In genomic region chr9:26974927-26975326, GRCh38 we compare ENCODE assay signal across 18 cellular contexts. TPM values are rescaled to one million over a fixed set of nuclear protein-coding genes. Genes with fewer than 3 reads are reported as not detected.
DNase-seq lines count a peak whose midpoint lies in the region; ATAC-seq and TF ChIP-seq lines count a peak whose summit lies in the region.
"Had no signal": no experiment of that assay in that cellular context is flagged by ENCODE, and none has a peak within 500 bp of the region (broad histone marks: within the 10 kb centered on the region; RNA-seq: fewer than 3 reads in every experiment).

No MANE protein-coding gene starts in this region.

- peaks cover 2% of the 10 kb centered on the region for H3K36me3 ChIP-seq in mammary epithelial cell (ENCODE audit: insufficient read depth, low read length)
- no peaks in the 10 kb centered on the region for H3K36me3 ChIP-seq in iPS-18a (ENCODE audit: control insufficient read depth, low read depth, low read length)
- peaks cover 0 to 29% (median 9%) of the 10 kb centered on the region in 4 donors for H3K36me3 ChIP-seq in stomach
- H3K36me3 ChIP-seq: BE2C had no signal

- H3K27ac Mint-ChIP-seq in MCF 10A (ENCODE audit: low read depth, unreplicated experiment) (peak overlapping the region; percentile 94), neural crest cell (ENCODE audit: unreplicated experiment) (peak overlapping the region; percentile 88)
- peak overlapping the region; percentile 85 for H3K27ac Mint-ChIP-seq in stimulated activated naive B cell treated with anti-CD40 and anti-IgM and Interleukin-4, amounts not matched to agents 10 μg/mL and 1 μg/mL and 100 μg/mL, for 72 hours

- H3K27me3 ChIP-seq in mammary epithelial cell (ENCODE audit: insufficient read depth, low read length), result no peaks in the 10 kb centered on the region
- H3K27me3 ChIP-seq in iPS-18a (ENCODE audit: control insufficient read depth, insufficient read depth, low read length), result no peaks in the 10 kb centered on the region
- H3K27me3 ChIP-seq in stomach, result no peaks in the 10 kb centered on the region
- H3K27me3 ChIP-seq: BE2C had no signal

- H3K4me3 Mint-ChIP-seq in MCF 10A (ENCODE audit: unreplicated experiment) (no peak overlapping the region), neural crest cell (no peak overlapping the region)
- no peak overlapping the region for H3K4me3 Mint-ChIP-seq in stimulated activated naive B cell treated with anti-CD40 and anti-IgM and Interleukin-4, amounts not matched to agents 10 μg/mL and 1 μg/mL and 100 μg/mL, for 72 hours
- H3K4me3 Mint-ChIP-seq: CD4-positive, alpha-beta memory T cell had no signal

- H3K4me2 ChIP-seq in mammary epithelial cell (ENCODE audit: insufficient read depth, low read depth, low read length), result no peak overlapping the region
- H3K4me2 ChIP-seq: PC-9 had no signal

- H3K4me1 Mint-ChIP-seq in MCF 10A (ENCODE audit: insufficient read depth, unreplicated experiment) (peaks cover 13% of the 10 kb centered on the region), neural crest cell (peaks cover 15% of the 10 kb centered on the region)
- H3K4me1 Mint-ChIP-seq in stimulated activated naive B cell treated with anti-CD40 and anti-IgM and Interleukin-4, amounts not matched to agents 10 μg/mL and 1 μg/mL and 100 μg/mL, for 72 hours, result no peaks in the 10 kb centered on the region
- H3K4me1 Mint-ChIP-seq: CD4-positive, alpha-beta memory T cell had no signal

- TF ChIP-seq POLR2A in stomach (IDR thresholded peaks at IDR 0.05), result no peak

- intact Hi-C loops in MCF 10A (cut with micrococcal nuclease), result loop anchor here (2.0 to 5.0 kb wide), 2 partner anchors 82 to 233 kb away; partner anchors contain the start of gene CAAP1
- intact Hi-C loops in mammary epithelial cell (cut with micrococcal nuclease), result loop anchor here (5.0 to 10.0 kb wide), 2 partner anchors 230 to 233 kb away; no protein-coding TSS in a partner anchor
- intact Hi-C loops in stomach (cut with DNase I; ENCODE audit: low total_unique reads), result loop anchor here (5.0 kb wide), 1 partner anchor 233 kb away; no protein-coding TSS in a partner anchor

- H3K4me1 ChIP-seq in mammary epithelial cell (ENCODE audit: insufficient read depth, low read length), result peaks cover 11% of the 10 kb centered on the region
- peaks cover 26% of the 10 kb centered on the region for H3K4me1 ChIP-seq in iPS-18a (ENCODE audit: control insufficient read depth, low read depth, low read length)
- H3K4me1 ChIP-seq in stomach, result peaks cover 0 to 9% (median 0%) of the 10 kb centered on the region in 4 donors
- H3K4me1 ChIP-seq: BE2C had no signal

- H4K20me1 ChIP-seq in mammary epithelial cell (ENCODE audit: insufficient read depth, low read length), result no peaks in the 10 kb centered on the region

- BruUV-seq in MCF 10A (replicated peaks; lab: Mats Ljungman, UMichigan) (no TSS peak), mammary epithelial cell (replicated peaks; lab: Mats Ljungman, UMichigan) (no TSS peak)

- dilution Hi-C loops in mammary epithelial cell (cut with HindIII; ENCODE audit: low sequenced_read_pairs), result no loop called here

- H3K4me3 ChIP-seq in mammary epithelial cell (replicated peaks in 1 of 3; ENCODE audit: insufficient read depth in 1 of 3, low read depth in 2 of 3, low read length in 3 of 3), result no peak overlapping the region
- H3K4me3 ChIP-seq in iPS-18a (ENCODE audit: low read length), result no peak overlapping the region
- H3K4me3 ChIP-seq in stomach, result no peak overlapping the region
- H3K4me3 ChIP-seq: PC-9 had no signal

- H3K9ac ChIP-seq in mammary epithelial cell (ENCODE audit: insufficient read depth, low read length) (no peak overlapping the region), iPS-18a (ENCODE audit: low read length) (peak overlapping the region; percentile 57)

- 96% methylated on average over 4 of the region's 4 CpGs for WGBS in mammary epithelial cell (ENCODE audit: low coverage, missing lambda C conversion rate)
- WGBS in stomach, 5 donors, result 74 to 95% (median 88%) methylated on average over 4 of the region's 4 CpGs

- H3K27me3 Mint-ChIP-seq in MCF 10A (ENCODE audit: insufficient read depth, unreplicated experiment) (no peaks in the 10 kb centered on the region), neural crest cell (ENCODE audit: low read depth) (no peaks in the 10 kb centered on the region)
- no peaks in the 10 kb centered on the region for H3K27me3 Mint-ChIP-seq in stimulated activated naive B cell treated with anti-CD40 and anti-IgM and Interleukin-4, amounts not matched to agents 10 μg/mL and 1 μg/mL and 100 μg/mL, for 72 hours
- H3K27me3 Mint-ChIP-seq: CD4-positive, alpha-beta memory T cell had no signal

- no peaks in the 10 kb centered on the region for H3K9me3 ChIP-seq in mammary epithelial cell (replicated peaks; ENCODE audit: insufficient read depth, low read length)
- H3K9me3 ChIP-seq in iPS-18a (ENCODE audit: control insufficient read depth, low read depth, low read length), result no peaks in the 10 kb centered on the region
- no peaks in the 10 kb centered on the region for H3K9me3 ChIP-seq in stomach
- H3K9me3 ChIP-seq: BE2C had no signal

- ATAC-seq in stimulated activated naive B cell treated with anti-CD40 and anti-IgM and Interleukin-4, amounts not matched to agents 10 μg/mL and 1 μg/mL and 100 μg/mL, for 72 hours (replicated peaks), result no peak
- ATAC-seq in GM21423 (IDR thresholded peaks at IDR 0.05; ENCODE audit: unreplicated experiment), result no peak

- H2AFZ ChIP-seq in mammary epithelial cell (ENCODE audit: low read depth, low read length), result no peak overlapping the region
- H2AFZ ChIP-seq: PC-9 had no signal

- H3K9me3 Mint-ChIP-seq in MCF 10A (ENCODE audit: unreplicated experiment) (no peaks in the 10 kb centered on the region), neural crest cell (no peaks in the 10 kb centered on the region)
- peaks cover 0 to 1% of the 10 kb centered on the region in 2 donors for H3K9me3 Mint-ChIP-seq in stimulated activated naive B cell treated with anti-CD40 and anti-IgM and Interleukin-4, amounts not matched to agents 10 μg/mL and 1 μg/mL and 100 μg/mL, for 72 hours

- TF ChIP-seq EP300 in stomach (IDR thresholded peaks at IDR 0.05), result no peak

- TF ChIP-seq CTCF in MCF 10A (IDR thresholded peaks at IDR 0.05; ENCODE audit: unreplicated experiment), result no peak
- TF ChIP-seq CTCF in mammary epithelial cell (conservative IDR thresholded peaks at IDR 0.05 in 1 of 2, IDR thresholded peaks at IDR 0.05 in 1 of 2; ENCODE audit: extremely low read depth in 1 of 2, insufficient read depth in 1 of 2, low read depth in 1 of 2, low read length in 2 of 2), result no peak
- no peak for TF ChIP-seq CTCF in neural crest cell (conservative IDR thresholded peaks at IDR 0.05)
- TF ChIP-seq CTCF in stomach (IDR thresholded peaks at IDR 0.05), result no peak

- H3K36me3 Mint-ChIP-seq in MCF 10A (ENCODE audit: insufficient read depth, unreplicated experiment) (peaks cover 29% of the 10 kb centered on the region), neural crest cell (ENCODE audit: low read depth) (peaks cover 10% of the 10 kb centered on the region)
- H3K36me3 Mint-ChIP-seq in stimulated activated naive B cell treated with anti-CD40 and anti-IgM and Interleukin-4, amounts not matched to agents 10 μg/mL and 1 μg/mL and 100 μg/mL, for 72 hours, result peaks cover 3 to 14% of the 10 kb centered on the region in 2 donors

- no peak for DNase-seq in MCF 10A (ENCODE audit: unreplicated experiment)
- no peak for DNase-seq in mammary epithelial cell
- DNase-seq in neural crest cell (ENCODE audit: low read depth, low spot score), result no peak
- no peak for DNase-seq in stimulated activated naive B cell treated with anti-CD40 and anti-IgM and Interleukin-4, amounts not matched to agents 10 μg/mL and 1 μg/mL and 100 μg/mL, for 72 hours
- DNase-seq in stomach, result no peak
- DNase-seq in activated T-cell treated with anti-CD3 and anti-CD28 coated beads, Interleukin-2, amount 50 U/mL, for 1 hour, result no peak
- DNase-seq: DMS79, NCI-H510A treated with DMSO at 0.1 percent for 48 hours had no signal

- peaks cover 5% of the 10 kb centered on the region for H3K79me2 ChIP-seq in mammary epithelial cell (ENCODE audit: insufficient read depth, low read length)

- CTCF ChIA-PET in MCF 10A (lab: Yijun Ruan, JAX), result interaction anchor here (0.8 to 1.6 kb wide), 3 partner anchors 20 to 641 kb away, joined by 3 to 9 read pairs (median 4); partner anchors contain the start of genes IFT74 and PLAA
- CTCF ChIA-PET in mammary epithelial cell (lab: Charles Lee; ENCODE audit: low non-redundant PET), result no interaction called here

- POLR2A ChIA-PET in MCF 10A (lab: Yijun Ruan, JAX), result interaction anchor here (0.7 to 1.6 kb wide), 3 partner anchors 19 to 56 kb away, joined by 3 to 10 read pairs (median 5); partner anchors contain the start of gene IFT74

- H3K27ac ChIP-seq in mammary epithelial cell (ENCODE audit: insufficient read depth, low read depth, low read length) (no peak overlapping the region), iPS-18a (ENCODE audit: low read length) (peak overlapping the region; percentile 14), stomach (no peak overlapping the region)
- H3K27ac ChIP-seq: 22Rv1, PC-9 had no signal

- in situ Hi-C loops in mammary epithelial cell (cut with MboI; ENCODE audit: low sequenced_read_pairs in 2 of 2), result loop anchor here in 1 of 2 donors (25.0 kb wide), 1 partner anchor 88 kb away; the partner anchor contains the start of gene CAAP1

RNA-seq across cellular contexts. Expression of gene IFT74, which starts 18.7 kb away (rescaled TPM):
- 28.7 and 31.5 TPM in 2 replicates for total RNA-seq in MCF 10A (2022)
- 10 to 100 TPM; 12.3 to 19.2 TPM for total RNA-seq in mammary epithelial cell
- polyA plus RNA-seq in mammary epithelial cell, result 6.5 TPM
- 36.4 TPM for polyA minus RNA-seq in mammary epithelial cell
- 19.0 and 20.6 TPM in 2 replicates for total RNA-seq in neural crest cell
- 10 to 100 TPM in 4 of 5 donors, 1 to 10 TPM in 1; 2.0 to 68.3 (median 12.1) TPM for total RNA-seq in stomach
- polyA plus RNA-seq in stomach, result 1 to 10 TPM; 4.5 to 6.7 (median 4.7) TPM

RNA-seq across cellular contexts. Expression of gene PLAA, which starts 27.9 kb away (rescaled TPM):
- total RNA-seq in MCF 10A (2022) (29.6 and 36.7 TPM in 2 replicates), mammary epithelial cell (10 to 100 TPM; 34.1 to 39.7 TPM), neural crest cell (44.0 and 50.5 TPM in 2 replicates), stomach (10 to 100 TPM in 3 of 5 donors, 1 to 10 TPM in 1, under 1 TPM in 1; 0.58 to 71.0 (median 31.7) TPM)
- polyA plus RNA-seq in mammary epithelial cell (16.9 TPM), stomach (10 to 100 TPM in 1 of 3 donors, 1 to 10 TPM in 2; 7.8 to 11.5 (median 9.1) TPM)
- 32.9 TPM for polyA minus RNA-seq in mammary epithelial cell

RNA-seq across cellular contexts. Expression of gene LRRC19, which starts 30.5 kb away (rescaled TPM):
- total RNA-seq in MCF 10A (2022), result not detected in 2 replicates
- total RNA-seq in mammary epithelial cell, result not detected
- not detected for polyA plus RNA-seq in mammary epithelial cell
- polyA minus RNA-seq in mammary epithelial cell, result not detected
- total RNA-seq in neural crest cell, result not detected in 2 replicates
- 1 to 10 TPM in 2 of 5 donors, not detected in 3; 3.7 to 4.3 TPM for total RNA-seq in stomach
- not detected for polyA plus RNA-seq in stomach
- total RNA-seq: CD4-positive, alpha-beta memory T cell; G401; HT1080; LHCN-M2; PC-9 had no signal
- polyA plus RNA-seq: AG04450 had no signal
